1 cellular context compared by ENCODE assay signal in the genomic region with DNA sequence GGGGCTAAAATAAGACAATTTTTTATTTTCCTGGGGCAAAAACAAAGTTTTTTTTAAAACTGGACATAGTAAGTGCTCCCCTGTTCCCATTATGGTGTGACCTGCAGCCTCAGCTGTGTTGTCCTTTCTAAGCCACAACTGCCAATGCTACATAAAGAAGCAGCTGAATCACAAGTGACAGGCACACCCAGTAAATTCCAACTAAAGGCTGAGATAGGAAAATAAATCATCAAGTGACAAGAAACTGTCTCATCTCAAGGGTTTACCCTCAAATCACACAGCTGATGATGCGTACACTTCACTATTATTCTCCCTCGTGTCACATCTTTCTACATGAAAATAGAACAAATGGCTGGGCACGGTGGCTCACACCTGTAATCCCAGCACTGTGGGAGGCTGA.
TF ChIP-seq lines count a peak whose summit lies in the region.

No MANE protein-coding gene starts in this region.

TF ChIP-seq in K562, 482 proteins besides CTCF, POLR2A, EP300 and RAD21 (continued from another document):
- TF ChIP-seq, protein P1, sequence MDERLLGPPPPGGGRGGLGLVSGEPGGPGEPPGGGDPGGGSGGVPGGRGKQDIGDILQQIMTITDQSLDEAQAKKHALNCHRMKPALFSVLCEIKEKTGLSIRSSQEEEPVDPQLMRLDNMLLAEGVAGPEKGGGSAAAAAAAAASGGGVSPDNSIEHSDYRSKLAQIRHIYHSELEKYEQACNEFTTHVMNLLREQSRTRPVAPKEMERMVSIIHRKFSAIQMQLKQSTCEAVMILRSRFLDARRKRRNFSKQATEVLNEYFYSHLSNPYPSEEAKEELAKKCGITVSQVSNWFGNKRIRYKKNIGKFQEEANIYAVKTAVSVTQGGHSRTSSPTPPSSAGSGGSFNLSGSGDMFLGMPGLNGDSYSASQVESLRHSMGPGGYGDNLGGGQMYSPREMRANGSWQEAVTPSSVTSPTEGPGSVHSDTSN (CRISPR knock-in tag; IDR thresholded peaks at IDR 0.05; ENCODE audit: low read depth) = no peak
- TF ChIP-seq, protein P1 (tag; conservative IDR thresholded peaks at IDR 0.05; ENCODE audit: low read depth) = peak; percentile 77
- TF ChIP-seq, protein P2, sequence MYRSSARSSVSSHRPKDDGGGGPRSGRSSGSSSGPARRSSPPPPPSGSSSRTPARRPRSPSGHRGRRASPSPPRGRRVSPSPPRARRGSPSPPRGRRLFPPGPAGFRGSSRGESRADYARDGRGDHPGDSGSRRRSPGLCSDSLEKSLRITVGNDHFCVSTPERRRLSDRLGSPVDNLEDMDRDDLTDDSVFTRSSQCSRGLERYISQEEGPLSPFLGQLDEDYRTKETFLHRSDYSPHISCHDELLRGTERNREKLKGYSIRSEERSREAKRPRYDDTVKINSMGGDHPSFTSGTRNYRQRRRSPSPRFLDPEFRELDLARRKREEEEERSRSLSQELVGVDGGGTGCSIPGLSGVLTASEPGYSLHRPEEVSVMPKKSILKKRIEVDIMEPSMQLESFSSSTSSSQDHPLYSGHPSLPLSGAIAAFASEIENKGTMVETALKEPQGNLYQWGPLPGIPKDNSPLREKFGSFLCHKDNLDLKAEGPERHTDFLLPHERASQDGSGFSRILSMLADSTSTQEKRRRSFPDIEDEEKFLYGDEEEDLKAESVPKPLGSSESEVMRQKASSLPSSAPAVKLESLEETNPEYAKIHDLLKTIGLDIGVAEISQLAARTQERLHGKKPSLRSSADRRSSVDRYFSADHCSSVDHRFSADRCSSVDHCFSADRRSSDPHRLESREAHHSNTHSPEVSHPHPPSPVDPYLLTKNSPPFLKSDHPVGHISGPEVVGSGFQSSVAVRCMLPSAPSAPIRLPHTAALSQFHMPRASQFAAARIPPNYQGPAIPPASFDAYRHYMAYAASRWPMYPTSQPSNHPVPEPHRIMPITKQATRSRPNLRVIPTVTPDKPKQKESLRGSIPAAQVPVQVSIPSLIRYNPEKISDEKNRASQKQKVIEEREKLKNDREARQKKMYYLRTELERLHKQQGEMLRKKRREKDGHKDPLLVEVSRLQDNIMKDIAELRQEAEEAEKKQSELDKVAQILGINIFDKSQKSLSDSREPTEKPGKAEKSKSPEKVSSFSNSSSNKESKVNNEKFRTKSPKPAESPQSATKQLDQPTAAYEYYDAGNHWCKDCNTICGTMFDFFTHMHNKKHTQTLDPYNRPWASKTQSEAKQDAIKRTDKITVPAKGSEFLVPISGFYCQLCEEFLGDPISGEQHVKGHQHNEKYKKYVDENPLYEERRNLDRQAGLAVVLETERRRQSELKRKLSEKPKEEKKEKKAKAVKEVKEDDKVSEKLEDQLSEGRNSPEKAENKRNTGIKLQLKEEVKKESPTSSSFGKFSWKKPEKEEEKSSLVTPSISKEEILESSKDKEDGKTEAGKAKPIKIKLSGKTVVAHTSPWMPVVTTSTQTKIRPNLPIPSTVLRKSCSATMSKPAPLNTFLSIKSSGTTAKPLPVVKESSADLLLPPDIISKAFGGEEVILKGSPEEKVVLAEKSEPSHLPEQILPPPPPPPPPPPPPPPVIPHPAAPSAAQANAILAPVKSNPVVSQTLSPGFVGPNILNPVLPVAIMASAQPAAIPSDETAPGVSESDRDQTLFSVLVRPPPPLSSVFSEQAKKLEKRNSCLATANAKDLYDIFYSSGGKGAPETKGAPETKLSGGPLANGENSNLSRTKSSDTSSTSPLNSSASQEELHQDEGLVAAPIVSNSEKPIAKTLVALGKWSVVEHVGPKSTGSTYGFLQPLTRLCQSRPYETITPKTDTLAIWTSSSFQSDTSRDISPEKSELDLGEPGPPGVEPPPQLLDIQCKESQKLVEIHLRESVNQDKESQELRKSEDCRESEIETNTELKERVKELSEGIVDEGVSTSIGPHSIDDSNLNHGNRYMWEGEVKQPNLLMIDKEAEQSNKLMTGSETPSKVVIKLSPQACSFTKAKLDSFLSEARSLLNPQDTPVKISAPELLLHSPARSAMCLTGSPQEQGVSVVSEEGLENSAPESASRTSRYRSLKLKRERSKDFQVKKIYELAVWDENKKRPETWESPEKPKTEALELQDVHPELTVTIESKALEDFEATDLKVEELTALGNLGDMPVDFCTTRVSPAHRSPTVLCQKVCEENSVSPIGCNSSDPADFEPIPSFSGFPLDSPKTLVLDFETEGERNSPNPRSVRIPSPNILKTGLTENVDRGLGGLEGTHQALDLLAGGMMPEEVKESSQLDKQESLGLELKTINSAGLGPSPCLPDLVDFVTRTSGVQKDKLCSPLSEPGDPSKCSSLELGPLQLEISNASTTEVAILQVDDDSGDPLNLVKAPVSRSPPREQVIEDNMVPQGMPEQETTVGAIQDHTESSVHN (IDR thresholded peaks at IDR 0.05; ENCODE audit: borderline replicate concordance in 1 of 2, low read depth in 1 of 2) = peak in 1 of 2 experiments; percentile 50; a peak in 1 of 4 replicates
- TF ChIP-seq SAP30 (IDR thresholded peaks at IDR 0.05; ENCODE audit: borderline replicate concordance, insufficient read depth, low read depth, low read length, poor library complexity, severe bottlenecking) (no peak), SMARCA4 (IDR thresholded peaks at IDR 0.05) (no peak), TAF9B (IDR thresholded peaks at IDR 0.05; ENCODE audit: partially characterized antibody) (peak; percentile 41), MECOM (CRISPR knock-in tag; IDR thresholded peaks at IDR 0.05) (peak; percentile 93), ETS2 (tag; IDR thresholded peaks at IDR 0.05; ENCODE audit: borderline replicate concordance, poor library complexity, severe bottlenecking) (no peak)
- TF ChIP-seq, protein P3, sequence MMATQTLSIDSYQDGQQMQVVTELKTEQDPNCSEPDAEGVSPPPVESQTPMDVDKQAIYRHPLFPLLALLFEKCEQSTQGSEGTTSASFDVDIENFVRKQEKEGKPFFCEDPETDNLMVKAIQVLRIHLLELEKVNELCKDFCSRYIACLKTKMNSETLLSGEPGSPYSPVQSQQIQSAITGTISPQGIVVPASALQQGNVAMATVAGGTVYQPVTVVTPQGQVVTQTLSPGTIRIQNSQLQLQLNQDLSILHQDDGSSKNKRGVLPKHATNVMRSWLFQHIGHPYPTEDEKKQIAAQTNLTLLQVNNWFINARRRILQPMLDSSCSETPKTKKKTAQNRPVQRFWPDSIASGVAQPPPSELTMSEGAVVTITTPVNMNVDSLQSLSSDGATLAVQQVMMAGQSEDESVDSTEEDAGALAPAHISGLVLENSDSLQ (IDR thresholded peaks at IDR 0.05) = peak; percentile 88
